ENCODE assay signal across 2 cellular contexts in the genomic region with DNA sequence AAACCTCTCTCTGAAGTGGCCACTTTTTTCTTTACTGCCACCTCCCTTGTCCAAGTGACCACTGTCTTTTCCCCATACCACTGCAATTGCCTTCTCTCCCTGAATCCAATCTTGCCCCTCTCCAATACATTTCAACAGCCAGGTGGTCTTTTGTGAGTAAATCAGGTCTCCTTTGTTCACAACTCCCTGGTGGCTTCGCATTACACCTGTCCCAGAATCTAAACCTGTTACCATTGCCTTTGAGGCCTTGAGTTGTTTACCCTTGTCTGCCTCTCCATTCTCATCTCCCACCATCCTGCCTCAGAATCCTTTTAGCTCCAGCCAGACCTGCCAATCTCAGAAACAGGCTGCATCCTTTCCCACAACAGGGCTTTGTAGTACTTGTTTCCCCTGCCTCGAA.
TF ChIP-seq lines count a peak whose summit lies in the region.

No MANE protein-coding gene starts in this region.

TF ChIP-seq in IMR-90, 13 proteins besides CTCF, POLR2A, EP300 and RAD21:
- no peak for TF ChIP-seq NFE2L2 (IDR thresholded peaks at IDR 0.05; ENCODE audit: low read depth, low read length)
- TF ChIP-seq RFX5 (IDR thresholded peaks at IDR 0.05; ENCODE audit: low read depth, low read length): no peak
- TF ChIP-seq FOS (IDR thresholded peaks at IDR 0.05; ENCODE audit: low read depth, low read length): no peak
- TF ChIP-seq CEBPB (IDR thresholded peaks at IDR 0.05; ENCODE audit: low read depth, low read length): no peak
- TF ChIP-seq, protein P1, sequence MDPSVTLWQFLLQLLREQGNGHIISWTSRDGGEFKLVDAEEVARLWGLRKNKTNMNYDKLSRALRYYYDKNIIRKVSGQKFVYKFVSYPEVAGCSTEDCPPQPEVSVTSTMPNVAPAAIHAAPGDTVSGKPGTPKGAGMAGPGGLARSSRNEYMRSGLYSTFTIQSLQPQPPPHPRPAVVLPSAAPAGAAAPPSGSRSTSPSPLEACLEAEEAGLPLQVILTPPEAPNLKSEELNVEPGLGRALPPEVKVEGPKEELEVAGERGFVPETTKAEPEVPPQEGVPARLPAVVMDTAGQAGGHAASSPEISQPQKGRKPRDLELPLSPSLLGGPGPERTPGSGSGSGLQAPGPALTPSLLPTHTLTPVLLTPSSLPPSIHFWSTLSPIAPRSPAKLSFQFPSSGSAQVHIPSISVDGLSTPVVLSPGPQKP (IDR thresholded peaks at IDR 0.05; ENCODE audit: borderline replicate concordance, low read depth, low read length): no peak
- TF ChIP-seq MAZ (IDR thresholded peaks at IDR 0.05; ENCODE audit: borderline replicate concordance, low read depth, low read length): no peak
- TF ChIP-seq MAFK (IDR thresholded peaks at IDR 0.05; ENCODE audit: low read depth, low read length): no peak
- no peak for TF ChIP-seq BHLHE40 (IDR thresholded peaks at IDR 0.05; ENCODE audit: low read depth, low read length)
- no peak for TF ChIP-seq RCOR1 (IDR thresholded peaks at IDR 0.05; ENCODE audit: insufficient replicate concordance, low read length)
- TF ChIP-seq, protein P2, sequence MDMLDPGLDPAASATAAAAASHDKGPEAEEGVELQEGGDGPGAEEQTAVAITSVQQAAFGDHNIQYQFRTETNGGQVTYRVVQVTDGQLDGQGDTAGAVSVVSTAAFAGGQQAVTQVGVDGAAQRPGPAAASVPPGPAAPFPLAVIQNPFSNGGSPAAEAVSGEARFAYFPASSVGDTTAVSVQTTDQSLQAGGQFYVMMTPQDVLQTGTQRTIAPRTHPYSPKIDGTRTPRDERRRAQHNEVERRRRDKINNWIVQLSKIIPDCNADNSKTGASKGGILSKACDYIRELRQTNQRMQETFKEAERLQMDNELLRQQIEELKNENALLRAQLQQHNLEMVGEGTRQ (IDR thresholded peaks at IDR 0.05; ENCODE audit: low read depth, low read length): no peak
- no peak for TF ChIP-seq MXI1 (IDR thresholded peaks at IDR 0.05; ENCODE audit: borderline replicate concordance, low read depth, low read length)
- no peak for TF ChIP-seq CHD1 (IDR thresholded peaks at IDR 0.05; ENCODE audit: low read depth, low read length)
- TF ChIP-seq SMC3 (IDR thresholded peaks at IDR 0.05; ENCODE audit: low read depth, low read length): no peak

TF ChIP-seq in H1, 55 proteins besides CTCF, POLR2A, EP300 and RAD21:
- TF ChIP-seq TCF12 (IDR thresholded peaks at IDR 0.05; ENCODE audit: low read depth, low read length) (peak; percentile 33; the same call in 1 of the 2 replicates), FOSL1 (IDR thresholded peaks at IDR 0.05; ENCODE audit: insufficient read depth, low read depth, low read length) (no peak)
TF ChIP-seq in H1: peak in this region for 1.
